ENCODE assay signal across 8 cellular contexts in genomic region chr12:66409195-66409871, GRCh38.
A peak's percentile ranks its signal among the peaks of the same experiment; 100 is the strongest.
DNase-seq lines count a peak whose midpoint lies in the region; ATAC-seq and TF ChIP-seq lines count a peak whose summit lies in the region.

No MANE protein-coding gene starts in this region.

- H3K4me1 ChIP-seq in NT2/D1 (ENCODE audit: insufficient read depth, insufficient read length) (no peaks in the 10 kb centered on the region), adipocyte (ENCODE audit: control insufficient read depth, insufficient read depth, low read length) (no peaks in the 10 kb centered on the region), hepatocyte (ENCODE audit: insufficient read depth) (no peaks in the 10 kb centered on the region)

- H3K9me2 ChIP-seq in hepatocyte (replicated peaks; ENCODE audit: insufficient read depth) = no peaks in the 10 kb centered on the region

- no peaks in the 10 kb centered on the region for H3K4me1 Mint-ChIP-seq in activated T-helper 17 cell treated with anti-CD3 and anti-CD28 coated beads, Interleukin-2, amount 50 U/mL, for 72 hours

- no peak overlapping the region for H3K4me3 Mint-ChIP-seq in activated T-helper 17 cell treated with anti-CD3 and anti-CD28 coated beads, Interleukin-2, amount 50 U/mL, for 72 hours

- no peaks in the 10 kb centered on the region for H3K27me3 ChIP-seq in NT2/D1 (ENCODE audit: insufficient read depth, insufficient read length)
- H3K27me3 ChIP-seq in adipocyte (replicated peaks; ENCODE audit: control insufficient read depth, insufficient read depth, low read length) = no peaks in the 10 kb centered on the region
- no peaks in the 10 kb centered on the region for H3K27me3 ChIP-seq in hepatocyte

- DNase-seq in EL = peak; percentile 63
- DNase-seq in HEK293T (ENCODE audit: extremely low spot score) = peak; percentile 16
- peak; percentile 36 for DNase-seq in NT2/D1 (ENCODE audit: low read depth, low spot score)
- peak; percentile 73 for DNase-seq in adipocyte (ENCODE audit: low read depth)
- peak; percentile 50 for DNase-seq in hepatocyte (ENCODE audit: low spot score)
- DNase-seq in stimulated activated CD4-positive, alpha-beta T cell treated with anti-CD3 and anti-CD28 coated beads, TNF-alpha, amount 100 ng/mL, for 24 hours (ENCODE audit: low read depth in 3 of 3) = peak in 2 of 3 experiments; percentile 8 to 10

- WGBS in hepatocyte (ENCODE audit: low lambda C conversion rate, missing lambda C conversion rate) = 69% methylated on average over 4 of the region's 4 CpGs

- peaks cover 16% of the 10 kb centered on the region for H3K27me3 Mint-ChIP-seq in activated T-helper 17 cell treated with anti-CD3 and anti-CD28 coated beads, Interleukin-2, amount 50 U/mL, for 72 hours

- TF ChIP-seq CTCF in hepatocyte (IDR thresholded peaks at IDR 0.05; ENCODE audit: poor library complexity) = peak; percentile 58

- H3K4me3 ChIP-seq in NT2/D1 (ENCODE audit: insufficient read length, low read depth) (no peak overlapping the region), adipocyte (ENCODE audit: low read length) (no peak overlapping the region), hepatocyte (no peak overlapping the region)

- H4K20me1 ChIP-seq in hepatocyte (ENCODE audit: insufficient read depth, poor library complexity, severe bottlenecking) = no peaks in the 10 kb centered on the region

- POLR2A ChIA-PET in HEK293T (lab: Yijun Ruan, JAX) = no interaction called here

- H2AFZ ChIP-seq in hepatocyte = no peak overlapping the region

- no peak overlapping the region for H3K27ac ChIP-seq in hepatocyte

- H3K9me3 ChIP-seq in NT2/D1 (ENCODE audit: insufficient read depth, low read length) = peaks cover 11% of the 10 kb centered on the region; the same call in 1 of the 2 replicates
- H3K9me3 ChIP-seq in adipocyte (ENCODE audit: control insufficient read depth, low read length) = peaks cover 12% of the 10 kb centered on the region
- no peaks in the 10 kb centered on the region for H3K9me3 ChIP-seq in hepatocyte (ENCODE audit: low read depth)

- CTCF ChIA-PET in HEK293T (lab: Yijun Ruan, JAX) = interaction anchor here (0.7 to 1.6 kb wide), 6 partner anchors 20 to 444 kb away, joined by 3 to 5 read pairs (median 4); no protein-coding TSS in a partner anchor

- H3K36me3 Mint-ChIP-seq in activated T-helper 17 cell treated with anti-CD3 and anti-CD28 coated beads, Interleukin-2, amount 50 U/mL, for 72 hours (ENCODE audit: low read depth) = no peaks in the 10 kb centered on the region

- no peak overlapping the region for H3K27ac Mint-ChIP-seq in activated T-helper 17 cell treated with anti-CD3 and anti-CD28 coated beads, Interleukin-2, amount 50 U/mL, for 72 hours

- no peak overlapping the region for H3K4me2 ChIP-seq in hepatocyte

- ATAC-seq in GM21723 (IDR thresholded peaks at IDR 0.05; ENCODE audit: unreplicated experiment) = no peak
- no peak for ATAC-seq in activated T-helper 17 cell treated with anti-CD3 and anti-CD28 coated beads, Interleukin-2, amount 50 U/mL, for 72 hours (replicated peaks)

- H3K36me3 ChIP-seq in NT2/D1 (ENCODE audit: insufficient read depth, insufficient read length, low read length) (no peaks in the 10 kb centered on the region), adipocyte (ENCODE audit: control insufficient read depth, insufficient read depth, low read length, severe bottlenecking) (no peaks in the 10 kb centered on the region), hepatocyte (replicated peaks; ENCODE audit: insufficient read depth, low read depth) (no peaks in the 10 kb centered on the region)

- peaks cover 3% of the 10 kb centered on the region for H3K9me3 Mint-ChIP-seq in activated T-helper 17 cell treated with anti-CD3 and anti-CD28 coated beads, Interleukin-2, amount 50 U/mL, for 72 hours

- no peaks in the 10 kb centered on the region for H3K79me2 ChIP-seq in hepatocyte

- no peak overlapping the region for H3K9ac ChIP-seq in NT2/D1 (ENCODE audit: insufficient read length, low read depth)
- no peak overlapping the region for H3K9ac ChIP-seq in adipocyte (ENCODE audit: low read length)

TF ChIP-seq in HEK293T, 16 proteins besides CTCF, POLR2A, EP300 and RAD21:
- no peak for TF ChIP-seq LEF1 (IDR thresholded peaks at IDR 0.05; ENCODE audit: borderline replicate concordance)
- TF ChIP-seq ARNT (IDR thresholded peaks at IDR 0.05) = no peak
- TF ChIP-seq ZNF384 (IDR thresholded peaks at IDR 0.05) = no peak
- TF ChIP-seq NFRKB (IDR thresholded peaks at IDR 0.05) = no peak
- no peak for TF ChIP-seq FOXM1 (IDR thresholded peaks at IDR 0.05; ENCODE audit: borderline replicate concordance)
- TF ChIP-seq L3MBTL2 (conservative IDR thresholded peaks at IDR 0.05) = no peak
- TF ChIP-seq FOXA1 (IDR thresholded peaks at IDR 0.05) = no peak
- no peak for TF ChIP-seq SUZ12 (IDR thresholded peaks at IDR 0.05)
- TF ChIP-seq ELF4 (IDR thresholded peaks at IDR 0.05) = no peak
- no peak for TF ChIP-seq HDGF (IDR thresholded peaks at IDR 0.05; ENCODE audit: borderline replicate concordance)

Comparison
In these comparisons a context has a peak if more than half of its experiments do, and no peak if none do; other contexts are left out.
1. DNase-seq: peak in every context shown above with its lines; median percentile 73 in adipocyte; 63 in EL; 50 in hepatocyte; 36 in NT2/D1; 16 in HEK293T; 9 in stimulated activated CD4-positive, alpha-beta T cell treated with anti-CD3 and anti-CD28 coated beads, TNF-alpha, amount 100 ng/mL, for 24 hours.